Comparison of ENCODE assay signal across 1 cellular context in the genomic region with DNA sequence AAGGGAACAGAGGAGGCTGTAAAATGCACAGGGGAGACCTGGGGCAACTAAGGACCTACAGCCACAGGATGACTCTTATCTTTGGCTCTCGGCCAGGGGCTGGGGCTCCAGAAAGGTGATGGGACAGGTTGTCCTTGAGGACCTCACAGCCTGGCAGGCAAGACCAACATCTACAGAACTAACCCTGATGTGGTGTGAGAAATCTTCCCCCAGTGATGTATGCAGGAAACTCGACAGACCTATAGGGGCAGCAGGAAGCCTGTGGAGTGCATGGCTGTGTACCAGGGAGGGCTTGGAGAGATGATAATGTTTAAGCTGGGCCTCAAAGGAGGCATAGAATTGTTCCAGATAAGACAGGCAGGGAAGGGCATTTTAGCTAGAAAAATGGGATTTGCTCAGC.
TF ChIP-seq lines count a peak whose summit lies in the region.

No MANE protein-coding gene starts in this region.

TF ChIP-seq in GM12878, 131 proteins besides CTCF, POLR2A, EP300 and RAD21 (continued from another document):
- TF ChIP-seq PRDM15 (CRISPR knock-in tag; IDR thresholded peaks at IDR 0.05), result no peak
- TF ChIP-seq BCLAF1 (IDR thresholded peaks at IDR 0.05), result no peak
- TF ChIP-seq BHLHE40 (IDR thresholded peaks at IDR 0.05; ENCODE audit: borderline replicate concordance in 1 of 2, low read depth in 2 of 2, low read length in 1 of 2), result no peak
